Comparison of ENCODE assay signal across 21 cellular contexts in the genomic region with DNA sequence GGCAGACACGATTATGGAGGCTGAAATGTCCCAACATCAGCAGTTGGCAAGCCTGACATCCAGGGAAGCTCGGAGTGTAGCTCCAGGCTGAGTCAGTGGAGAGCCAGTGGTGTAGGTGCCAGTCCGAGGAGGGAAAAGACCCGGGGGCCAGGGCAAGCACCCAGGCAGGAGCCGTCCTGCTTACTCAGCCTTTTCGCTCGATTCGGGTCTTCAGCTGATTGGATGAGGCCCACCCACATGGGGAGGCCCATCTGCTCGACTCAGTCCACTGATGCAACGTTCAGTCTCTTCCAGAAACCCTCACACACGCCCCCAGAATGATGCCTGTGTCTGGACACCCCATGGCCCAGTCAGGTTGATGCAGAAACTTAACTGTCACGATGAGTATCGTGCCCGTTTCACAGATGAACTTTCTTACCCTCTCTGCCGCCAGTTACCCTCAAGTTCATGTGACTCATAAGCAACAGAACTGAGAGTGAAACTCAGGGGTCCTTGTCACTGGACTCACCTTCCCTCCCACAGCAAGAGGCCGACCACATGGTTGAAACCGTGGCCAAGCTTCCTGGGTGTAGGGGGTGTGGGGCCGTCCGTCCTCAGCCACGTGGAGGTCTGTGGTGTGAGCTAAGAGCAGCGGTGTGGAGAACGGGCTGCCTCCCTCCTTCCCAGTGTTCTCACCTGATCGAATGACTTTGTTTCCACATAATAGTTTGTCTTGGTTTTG.
DNase-seq lines count a peak whose midpoint lies in the region; ATAC-seq, FAIRE-seq and TF ChIP-seq lines count a peak whose summit lies in the region.
"Had no signal": no experiment of that assay in that cellular context is flagged by ENCODE, and none has a peak within 500 bp of the region (broad histone marks: within the 10 kb centered on the region; RNA-seq: fewer than 3 reads in every experiment).

No MANE protein-coding gene starts in this region.

- H3K27me3 ChIP-seq in DND-41 (ENCODE audit: insufficient read depth, low read length, poor library complexity) (no peaks in the 10 kb centered on the region), mammary epithelial cell (ENCODE audit: insufficient read depth, low read length) (no peaks in the 10 kb centered on the region)
- H3K27me3 ChIP-seq: brain microvascular endothelial cell, colonic mucosa had no signal

- POLR2A ChIA-PET in A549 (lab: Yijun Ruan, JAX), result no interaction called here

- no peak overlapping the region for H3K27ac ChIP-seq in A549
- peak overlapping the region; percentile 17; the same call in 1 of the 2 replicates for H3K27ac ChIP-seq in DND-41 (ENCODE audit: low read length)
- no peak overlapping the region for H3K27ac ChIP-seq in mammary epithelial cell (ENCODE audit: insufficient read depth, low read depth, low read length)
- H3K27ac ChIP-seq: brain microvascular endothelial cell, colonic mucosa, epithelial cell of prostate, psoas muscle, SK-N-MC had no signal

- CTCF ChIA-PET in A549 (lab: Yijun Ruan, JAX), result no interaction called here
- CTCF ChIA-PET in mammary epithelial cell (lab: Charles Lee; ENCODE audit: low non-redundant PET), result no interaction called here

- H4K20me1 ChIP-seq in DND-41 (ENCODE audit: insufficient read depth, low read length), result no peaks in the 10 kb centered on the region
- no peaks in the 10 kb centered on the region for H4K20me1 ChIP-seq in mammary epithelial cell (ENCODE audit: insufficient read depth, low read length)

- H2AFZ ChIP-seq in DND-41 (ENCODE audit: low read depth, low read length) (no peak overlapping the region), mammary epithelial cell (ENCODE audit: low read depth, low read length) (no peak overlapping the region)

- TF ChIP-seq EP300 in A549 (IDR thresholded peaks at IDR 0.05), result no peak

- H3K9me3 ChIP-seq in A549 (no peaks in the 10 kb centered on the region), DND-41 (ENCODE audit: insufficient read depth, low read length, severe bottlenecking) (no peaks in the 10 kb centered on the region), mammary epithelial cell (replicated peaks; ENCODE audit: insufficient read depth, low read length) (peaks cover 40% of the 10 kb centered on the region)
- H3K9me3 ChIP-seq: colonic mucosa, psoas muscle had no signal

- no peak overlapping the region for H3K4me3 ChIP-seq in A549
- no peak overlapping the region for H3K4me3 ChIP-seq in DND-41 (ENCODE audit: low read depth in 1 of 2, low read length in 2 of 2)
- no peak overlapping the region for H3K4me3 ChIP-seq in mammary epithelial cell (replicated peaks in 1 of 3; ENCODE audit: insufficient read depth in 1 of 3, low read depth in 2 of 3, low read length in 3 of 3)
- H3K4me3 ChIP-seq: colonic mucosa, psoas muscle, SK-N-MC had no signal

- H3K79me2 ChIP-seq in DND-41 (ENCODE audit: insufficient read depth, low read length) (no peaks in the 10 kb centered on the region), mammary epithelial cell (ENCODE audit: insufficient read depth, low read length) (no peaks in the 10 kb centered on the region)

- intact Hi-C loops in sciatic nerve (cut with DNase I) (no loop called here), mammary epithelial cell (cut with micrococcal nuclease) (no loop called here)

- no peak for FAIRE-seq in A549 (lab: Jason Lieb, UNC)
- FAIRE-seq: RCC 7860 had no signal

- dilution Hi-C loops in mammary epithelial cell (cut with HindIII; ENCODE audit: low sequenced_read_pairs), result loop anchor here (5.0 kb wide), 3 partner anchors 39 to 84 kb away; no protein-coding TSS in a partner anchor

- ATAC-seq in A549 (no peak), DND-41 (ENCODE audit: insufficient read depth, low read depth) (no peak), sciatic nerve (no peak)
- ATAC-seq: psoas muscle had no signal

- no peak overlapping the region for H3K9ac ChIP-seq in DND-41 (ENCODE audit: low read depth, low read length)
- no peak overlapping the region for H3K9ac ChIP-seq in mammary epithelial cell (ENCODE audit: insufficient read depth, low read length)

- in situ Hi-C loops in mammary epithelial cell (cut with MboI; ENCODE audit: low sequenced_read_pairs in 2 of 2), result no loop called here

- no peak for TF ChIP-seq RAD21 in A549 (conservative IDR thresholded peaks at IDR 0.05 in 1 of 2, IDR thresholded peaks at IDR 0.05 in 1 of 2)

- DNase-seq in A549 (ENCODE audit: low read depth in 1 of 2, low spot score in 1 of 2) (no peak), DND-41 (peak; percentile 3), ecto neural progenitor cell (ENCODE audit: low spot score) (peak; percentile 41), sciatic nerve (ENCODE audit: low spot score) (peak; percentile 48), NCI-H345 (lab: John Stamatoyannopoulos, UW) (no peak), SW480 (ENCODE audit: low spot score) (no peak), mammary epithelial cell (no peak)
- DNase-seq: brain microvascular endothelial cell; colonic mucosa; DMS79 treated with DMSO at 0.1 percent for 48 hours; foreskin fibroblast; hypothalamus; MM.1S; NCI-H187; NCI-H446; NK-92 treated with Interleukin-12 subunit alpha and Interleukin-12 subunit beta, amount 100 ng/mL, for 24 hours; T1000 had no signal

- TF ChIP-seq CTCF in A549 (IDR thresholded peaks at IDR 0.05) (no peak), DND-41 (IDR thresholded peaks at IDR 0.05; ENCODE audit: borderline replicate concordance, extremely low read depth, low read length, poor library complexity, severe bottlenecking) (no peak), mammary epithelial cell (conservative IDR thresholded peaks at IDR 0.05 in 1 of 2, IDR thresholded peaks at IDR 0.05 in 1 of 2; ENCODE audit: extremely low read depth in 1 of 2, insufficient read depth in 1 of 2, low read depth in 1 of 2, low read length in 2 of 2) (no peak)

- no peak overlapping the region for H3K4me2 ChIP-seq in A549
- no peak overlapping the region for H3K4me2 ChIP-seq in DND-41 (ENCODE audit: insufficient read depth, low read length)
- H3K4me2 ChIP-seq in mammary epithelial cell (ENCODE audit: insufficient read depth, low read depth, low read length), result no peak overlapping the region

- H3K36me3 ChIP-seq in DND-41 (ENCODE audit: insufficient read depth, low read length), result no peaks in the 10 kb centered on the region
- no peaks in the 10 kb centered on the region for H3K36me3 ChIP-seq in mammary epithelial cell (ENCODE audit: insufficient read depth, low read length)
- H3K36me3 ChIP-seq: brain microvascular endothelial cell, colonic mucosa had no signal

- H3K4me1 ChIP-seq in A549 (no peaks in the 10 kb centered on the region), DND-41 (ENCODE audit: insufficient read depth, low read length) (peaks cover 33% of the 10 kb centered on the region), mammary epithelial cell (ENCODE audit: insufficient read depth, low read length) (no peaks in the 10 kb centered on the region)
- H3K4me1 ChIP-seq: colonic mucosa, psoas muscle had no signal

- no TSS peak for BruUV-seq in mammary epithelial cell (replicated peaks; lab: Mats Ljungman, UMichigan)

- WGBS in A549 (ENCODE audit: missing lambda C conversion rate), result 60% methylated on average over 23 of the region's 23 CpGs
- WGBS in mammary epithelial cell (ENCODE audit: low coverage, missing lambda C conversion rate), result 72% methylated on average over 22 of the region's 23 CpGs

- TF ChIP-seq POLR2A in A549 (IDR thresholded peaks at IDR 0.05; ENCODE audit: low read length), result no peak

TF ChIP-seq in A549, 52 proteins besides CTCF, POLR2A, EP300 and RAD21:
- TF ChIP-seq CHD2 (IDR thresholded peaks at IDR 0.05; ENCODE audit: low read length, partially characterized antibody) (no peak), MAFK (IDR thresholded peaks at IDR 0.05; ENCODE audit: partially characterized antibody) (peak; percentile 25)

Comparison
In these comparisons a context has a peak if more than half of its experiments do, and no peak if none do; other contexts are left out.
1. DNase-seq: peak in DND-41 (single experiment), ecto neural progenitor cell (single experiment) and sciatic nerve (single experiment); none in A549 (0 of 2), NCI-H345 (single experiment), SW480 (single experiment) and mammary epithelial cell (single experiment).